ENCODE assay signal across 8 cellular contexts in the genomic region with DNA sequence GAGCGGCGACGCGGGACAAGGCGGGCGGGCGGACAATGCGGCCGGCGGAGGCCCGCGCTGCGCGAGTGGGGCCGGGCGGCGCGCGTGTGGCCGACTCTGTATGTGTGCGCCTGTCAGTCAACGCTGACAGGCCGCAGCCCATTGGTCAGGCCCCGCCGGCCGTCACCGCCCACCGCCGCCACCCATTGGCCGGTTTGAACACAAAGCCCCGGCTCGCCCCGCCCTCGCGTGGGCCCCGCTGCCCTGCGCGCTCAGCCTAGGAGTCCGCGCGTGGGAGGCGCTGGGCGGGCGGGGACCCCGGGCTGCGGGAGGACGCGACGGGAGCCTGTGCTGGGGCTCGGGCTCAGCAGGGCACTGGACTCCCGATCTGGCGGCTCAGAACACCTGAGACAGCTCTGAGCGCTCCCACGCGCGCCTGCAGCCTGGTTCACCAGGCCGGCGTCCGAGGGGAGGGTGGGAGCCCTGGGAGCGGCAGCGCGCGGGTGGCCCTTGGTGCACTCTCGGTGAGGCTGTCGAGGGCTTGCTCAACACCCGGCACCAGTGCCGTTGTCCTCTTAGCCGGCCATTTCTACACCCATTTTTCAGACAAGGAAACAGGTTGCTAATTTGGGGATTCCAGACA. TPM values are rescaled to one million over a fixed set of nuclear protein-coding genes. Genes with fewer than 3 reads are reported as not detected.
A peak's percentile ranks its signal among the peaks of the same experiment; 100 is the strongest.
DNase-seq lines count a peak whose midpoint lies in the region; ATAC-seq and TF ChIP-seq lines count a peak whose summit lies in the region.

A gene with protein sequence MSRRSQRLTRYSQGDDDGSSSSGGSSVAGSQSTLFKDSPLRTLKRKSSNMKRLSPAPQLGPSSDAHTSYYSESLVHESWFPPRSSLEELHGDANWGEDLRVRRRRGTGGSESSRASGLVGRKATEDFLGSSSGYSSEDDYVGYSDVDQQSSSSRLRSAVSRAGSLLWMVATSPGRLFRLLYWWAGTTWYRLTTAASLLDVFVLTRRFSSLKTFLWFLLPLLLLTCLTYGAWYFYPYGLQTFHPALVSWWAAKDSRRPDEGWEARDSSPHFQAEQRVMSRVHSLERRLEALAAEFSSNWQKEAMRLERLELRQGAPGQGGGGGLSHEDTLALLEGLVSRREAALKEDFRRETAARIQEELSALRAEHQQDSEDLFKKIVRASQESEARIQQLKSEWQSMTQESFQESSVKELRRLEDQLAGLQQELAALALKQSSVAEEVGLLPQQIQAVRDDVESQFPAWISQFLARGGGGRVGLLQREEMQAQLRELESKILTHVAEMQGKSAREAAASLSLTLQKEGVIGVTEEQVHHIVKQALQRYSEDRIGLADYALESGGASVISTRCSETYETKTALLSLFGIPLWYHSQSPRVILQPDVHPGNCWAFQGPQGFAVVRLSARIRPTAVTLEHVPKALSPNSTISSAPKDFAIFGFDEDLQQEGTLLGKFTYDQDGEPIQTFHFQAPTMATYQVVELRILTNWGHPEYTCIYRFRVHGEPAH (minus strand): TSS at position 88 of the 622 bp plus-strand sequence. CDS start 3,370 bp downstream, outside the sequence.

- DNase-seq in activated T-cell treated with anti-CD3 and anti-CD28 coated beads for 24 hours (ENCODE audit: low read depth): peak; percentile 87
- DNase-seq in epithelial cell of esophagus (ENCODE audit: low read depth): peak; percentile 84
- peak; percentile 93 for DNase-seq in stimulated activated CD8-positive, alpha-beta memory T cell treated with anti-CD3 and anti-CD28 coated beads, Interleukin-2, amount 100 ng/mL, for 48 hours (ENCODE audit: low read depth in 2 of 2)

- H3K4me2 ChIP-seq in BLaER1 treated with 17β-estradiol and CSF1 and Interleukin-3, amounts not matched to agents 10 nM and 100 nM: peak within 1 kb of the TSS; percentile 92 to 100 (median 98)
- peak within 1 kb of the TSS; percentile 97 for H3K4me2 ChIP-seq in OCI-LY3 (ENCODE audit: low read length)

- H4K20me1 ChIP-seq in BLaER1 treated with 17β-estradiol and CSF1 and Interleukin-3, amounts not matched to agents 10 nM and 100 nM: peaks cover 2 to 47% (median 22%) of the 10 kb centered on the region in 11 experiments; a peak in 20 of 22 replicates
- peaks cover 6% of the 10 kb centered on the region for H4K20me1 ChIP-seq in OCI-LY3 (ENCODE audit: insufficient read depth, low read length)

- H3K79me2 ChIP-seq in OCI-LY3 (ENCODE audit: low read length): peaks cover 21% of the 10 kb centered on the region

- H3K27ac ChIP-seq in BLaER1 treated with 17β-estradiol and CSF1 and Interleukin-3, amounts not matched to agents 10 nM and 100 nM: peak within 1 kb of the TSS; percentile 89 to 99 (median 98)
- peak within 1 kb of the TSS; percentile 61 for H3K27ac ChIP-seq in OCI-LY3 (ENCODE audit: low read length)

- H3K9me3 ChIP-seq in BLaER1 treated with 17β-estradiol and CSF1 and Interleukin-3, amounts not matched to agents 10 nM and 100 nM (replicated peaks in 1 of 11): no peaks in the 10 kb centered on the region
- no peaks in the 10 kb centered on the region for H3K9me3 ChIP-seq in OCI-LY3 (ENCODE audit: insufficient read depth, low read length)
- no peaks in the 10 kb centered on the region for H3K9me3 ChIP-seq in mononuclear cell (ENCODE audit: low read depth, low read length)

- no peak for TF ChIP-seq CTCF in OCI-LY3 (IDR thresholded peaks at IDR 0.05; ENCODE audit: low read depth, low read length)
- no peak for TF ChIP-seq CTCF in epithelial cell of esophagus (IDR thresholded peaks at IDR 0.05; ENCODE audit: insufficient read depth, low read depth, low read length, missing control alignments)

- no peaks in the 10 kb centered on the region for H3K27me3 ChIP-seq in BLaER1 treated with 17β-estradiol and CSF1 and Interleukin-3, amounts not matched to agents 10 nM and 100 nM
- H3K27me3 ChIP-seq in OCI-LY3 (ENCODE audit: low read depth, low read length) (no peaks in the 10 kb centered on the region), mononuclear cell (ENCODE audit: insufficient read depth, low read length) (no peaks in the 10 kb centered on the region)

- ATAC-seq in GM19043 (IDR thresholded peaks at IDR 0.05; ENCODE audit: low read depth, unreplicated experiment) (peak; percentile 66), HG03354 (IDR thresholded peaks at IDR 0.05; ENCODE audit: poor library complexity, severe bottlenecking, unreplicated experiment) (peak; percentile 72)

- H2AFZ ChIP-seq in OCI-LY3 (ENCODE audit: low read depth, low read length): peak within 1 kb of the TSS; percentile 78; the same call in 1 of the 2 replicates

- peak within 1 kb of the TSS; percentile 69 to 99 (median 94) for H3K4me3 ChIP-seq in BLaER1 treated with 17β-estradiol and CSF1 and Interleukin-3, amounts not matched to agents 10 nM and 100 nM
- H3K4me3 ChIP-seq in OCI-LY3 (ENCODE audit: low read length) (peak within 1 kb of the TSS; percentile 94), epithelial cell of esophagus (ENCODE audit: low read length) (peak within 1 kb of the TSS; percentile 52), mononuclear cell (ENCODE audit: low read length) (peak within 1 kb of the TSS; percentile 93)

- H3K36me3 ChIP-seq in BLaER1 treated with 17β-estradiol and CSF1 and Interleukin-3, amounts not matched to agents 10 nM and 100 nM: peaks cover 5 to 28% (median 22%) of the 10 kb centered on the region in 11 experiments
- peaks cover 30% of the 10 kb centered on the region for H3K36me3 ChIP-seq in OCI-LY3 (replicated peaks; ENCODE audit: low read depth, low read length)

- peaks cover 75 to 83% (median 78%) of the 10 kb centered on the region in 10 experiments for H3K4me1 ChIP-seq in BLaER1 treated with 17β-estradiol and CSF1 and Interleukin-3, amounts not matched to agents 10 nM and 100 nM
- H3K4me1 ChIP-seq in OCI-LY3 (ENCODE audit: low read length) (peaks cover 30% of the 10 kb centered on the region), mononuclear cell (ENCODE audit: insufficient read depth, low read length) (peaks cover 69% of the 10 kb centered on the region)

- peak within 1 kb of the TSS; percentile 94 to 98 (median 97) for H3K9ac ChIP-seq in BLaER1 treated with 17β-estradiol and CSF1 and Interleukin-3, amounts not matched to agents 10 nM and 100 nM
- H3K9ac ChIP-seq in OCI-LY3 (ENCODE audit: low read length): peak within 1 kb of the TSS; percentile 96

RNA-seq across cellular contexts. Expression of the gene that starts here (rescaled TPM):
- total RNA-seq in mononuclear cell: 190 TPM

Comparison
In these comparisons a context has a peak if more than half of its experiments do, and no peak if none do; other contexts are left out.
1. Peak in every context shown above with its lines: DNase-seq, ATAC-seq, H3K4me3 ChIP-seq and H3K27ac ChIP-seq.